In genomic region chr1:54864460-54865208, GRCh38 we compare ENCODE assay signal across 1 cellular context.
TF ChIP-seq lines count a peak whose summit lies in the region.

No MANE protein-coding gene starts in this region.

TF ChIP-seq in IMR-90, 13 proteins besides CTCF, POLR2A, EP300 and RAD21 (continued from another document):
- TF ChIP-seq CEBPB (IDR thresholded peaks at IDR 0.05; ENCODE audit: low read depth, low read length) = peak; percentile 50; the same call in 1 of the 2 replicates
